In the genomic region with DNA sequence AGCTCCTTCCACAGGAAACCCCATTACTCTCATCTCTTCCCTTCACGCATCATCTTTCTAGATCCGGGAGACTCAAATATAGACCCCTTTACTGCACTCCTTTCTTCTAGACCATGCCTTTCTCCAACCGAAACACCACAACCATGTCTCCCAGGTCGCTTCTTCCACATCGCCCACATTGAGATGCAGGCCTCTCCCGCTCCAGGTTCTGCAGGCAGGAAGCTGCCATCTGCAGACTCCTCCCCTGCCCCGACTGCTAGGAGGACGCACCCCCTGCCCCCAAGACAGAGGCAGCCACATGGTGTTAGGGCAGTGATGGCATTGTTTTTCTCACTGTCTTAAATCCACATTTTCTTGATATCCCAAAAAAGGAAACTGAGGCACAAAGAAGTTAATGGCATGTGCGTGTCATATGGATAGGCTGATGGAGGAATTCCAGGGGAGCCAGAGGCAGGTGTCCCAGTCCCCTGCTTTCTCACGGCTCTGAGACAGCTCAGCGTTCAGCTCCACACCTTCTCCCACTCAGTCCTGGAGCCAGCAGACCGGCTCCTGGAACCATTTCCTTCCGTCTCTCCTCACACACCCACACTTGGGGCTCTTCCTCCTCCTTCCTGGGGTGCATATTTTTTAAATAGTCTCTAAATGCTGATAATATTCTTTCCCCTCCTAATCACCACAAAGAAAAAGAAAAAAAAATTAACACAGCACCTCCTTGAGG, we compare ENCODE assay signal across 21 cellular contexts.
A peak's percentile ranks its signal among the peaks of the same experiment; 100 is the strongest.
DNase-seq lines count a peak whose midpoint lies in the region; ATAC-seq and TF ChIP-seq lines count a peak whose summit lies in the region.
"Had no signal": no experiment of that assay in that cellular context is flagged by ENCODE, and none has a peak within 500 bp of the region (broad histone marks: within the 10 kb centered on the region; RNA-seq: fewer than 3 reads in every experiment).

No MANE protein-coding gene starts in this region.

- DNase-seq in GM23338 (ENCODE audit: low spot score) (no peak), nephron progenitor cell (no peak), superior temporal gyrus (ENCODE audit: extremely low spot score) (peak; percentile 24), chondrocyte (ENCODE audit: low spot score) (no peak), foreskin fibroblast (no peak), NCI-H2196 (lab: John Stamatoyannopoulos, UW; ENCODE audit: unreplicated experiment) (no peak)
- DNase-seq: 8988T; ACHN; AML-193; Caco-2; CD4-positive, CD25-positive, alpha-beta regulatory T cell; CD8-positive, alpha-beta T cell; DMS153; DND-41; GM23248; H9 had no signal

- no peaks in the 10 kb centered on the region for H4K20me1 ChIP-seq in BLaER1
- H4K20me1 ChIP-seq in GM23338 (replicated peaks; ENCODE audit: insufficient read depth): no peaks in the 10 kb centered on the region

- peaks cover 11% of the 10 kb centered on the region for H3K9me3 ChIP-seq in BLaER1
- H3K9me3 ChIP-seq: A549, BE2C, Caco-2 had no signal

- H3K4me3 ChIP-seq in BLaER1 (no peak overlapping the region), GM23338 (no peak overlapping the region), foreskin fibroblast (ENCODE audit: low read depth in 1 of 2, low read length in 2 of 2) (no peak overlapping the region)
- H3K4me3 ChIP-seq: A549, GM23248 had no signal

- no peak overlapping the region for H3K9ac ChIP-seq in BLaER1
- H3K9ac ChIP-seq: GM23248 had no signal

- peaks cover 4% of the 10 kb centered on the region for H3K27me3 Mint-ChIP-seq in GM23338 (ENCODE audit: insufficient read depth, low read depth, poor library complexity)
- H3K27me3 Mint-ChIP-seq in nephron progenitor cell (ENCODE audit: low read depth, poor library complexity): peaks cover 7% of the 10 kb centered on the region
- peaks cover 2% of the 10 kb centered on the region for H3K27me3 Mint-ChIP-seq in chondrocyte (ENCODE audit: low read depth)

- H3K27ac Mint-ChIP-seq in GM23338 (peak overlapping the region; percentile 46; the same call in 1 of the 2 replicates), nephron progenitor cell (peak overlapping the region; percentile 90), chondrocyte (ENCODE audit: unreplicated experiment) (no peak overlapping the region)
- H3K27ac Mint-ChIP-seq: CD8-positive, alpha-beta T cell; H9 had no signal

- H3K36me3 Mint-ChIP-seq in GM23338 (ENCODE audit: low read depth) (peaks cover 9% of the 10 kb centered on the region; the same call in 2 of the 3 replicates), nephron progenitor cell (ENCODE audit: low read depth) (peaks cover 6% of the 10 kb centered on the region), chondrocyte (ENCODE audit: low read depth) (no peaks in the 10 kb centered on the region)
- H3K36me3 Mint-ChIP-seq: CD4-positive, CD25-positive, alpha-beta regulatory T cell; CD8-positive, alpha-beta T cell had no signal

- no peak overlapping the region for H2AFZ ChIP-seq in GM23338
- H2AFZ ChIP-seq: GM23248 had no signal

- no peaks in the 10 kb centered on the region for H3F3A ChIP-seq in GM23338 (replicated peaks; ENCODE audit: low read depth)

- H3K27ac ChIP-seq in BLaER1: no peak overlapping the region
- no peak overlapping the region for H3K27ac ChIP-seq in GM23338 (ENCODE audit: low read depth)
- H3K27ac ChIP-seq: A549, C4-2B, GM23248 had no signal

- H3K27me3 ChIP-seq in BLaER1: no peaks in the 10 kb centered on the region
- H3K27me3 ChIP-seq in GM23338 (ENCODE audit: insufficient read depth): no peaks in the 10 kb centered on the region
- H3K27me3 ChIP-seq: BE2C had no signal

- H3K4me2 ChIP-seq in BLaER1 (peak overlapping the region; percentile 39), GM23338 (no peak overlapping the region)
- H3K4me2 ChIP-seq: A549 had no signal

- no peak overlapping the region for H3K4me3 Mint-ChIP-seq in GM23338
- no peak overlapping the region for H3K4me3 Mint-ChIP-seq in nephron progenitor cell
- no peak overlapping the region for H3K4me3 Mint-ChIP-seq in chondrocyte (ENCODE audit: unreplicated experiment)
- H3K4me3 Mint-ChIP-seq: CD4-positive, CD25-positive, alpha-beta regulatory T cell; CD8-positive, alpha-beta T cell; H9 had no signal

- H3K36me3 ChIP-seq in BLaER1: no peaks in the 10 kb centered on the region
- H3K36me3 ChIP-seq in GM23338 (ENCODE audit: insufficient read depth): no peaks in the 10 kb centered on the region
- H3K36me3 ChIP-seq: BE2C had no signal

- H3K4me1 ChIP-seq in BLaER1 (peaks cover 14% of the 10 kb centered on the region), GM23338 (ENCODE audit: insufficient read depth) (no peaks in the 10 kb centered on the region)
- H3K4me1 ChIP-seq: A549, Caco-2 had no signal

- no peaks in the 10 kb centered on the region for H3K9me2 ChIP-seq in GM23338 (ENCODE audit: insufficient read depth)

- no peak for ATAC-seq in GM23338
- ATAC-seq: A549; CD8-positive, alpha-beta T cell; HCT116 had no signal

- no peaks in the 10 kb centered on the region for H3K79me2 ChIP-seq in GM23338 (replicated peaks; ENCODE audit: insufficient read depth)

- peaks cover 4% of the 10 kb centered on the region; the same call in 2 of the 3 replicates for H3K4me1 Mint-ChIP-seq in GM23338
- peaks cover 76% of the 10 kb centered on the region for H3K4me1 Mint-ChIP-seq in nephron progenitor cell
- no peaks in the 10 kb centered on the region for H3K4me1 Mint-ChIP-seq in chondrocyte (ENCODE audit: low read depth)
- H3K4me1 Mint-ChIP-seq: CD4-positive, CD25-positive, alpha-beta regulatory T cell had no signal

- TF ChIP-seq CTCF in GM23338 (conservative IDR thresholded peaks at IDR 0.05; ENCODE audit: low read depth in 2 of 2) (no peak), nephron progenitor cell (IDR thresholded peaks at IDR 0.05) (no peak), chondrocyte (IDR thresholded peaks at IDR 0.05) (no peak), foreskin fibroblast (IDR thresholded peaks at IDR 0.05; ENCODE audit: low read depth, low read length) (no peak)

- H3K9me3 Mint-ChIP-seq in GM23338 (peaks cover 26% of the 10 kb centered on the region), nephron progenitor cell (peaks cover 20% of the 10 kb centered on the region), chondrocyte (ENCODE audit: low read depth) (peaks cover 3% of the 10 kb centered on the region)

TF ChIP-seq in GM23338, 12 proteins besides CTCF, POLR2A, EP300 and RAD21 (continues in another document):
- no peak for TF ChIP-seq STAT1 (IDR thresholded peaks at IDR 0.05; ENCODE audit: unreplicated experiment)
- TF ChIP-seq EZH2phosphoT487 (IDR thresholded peaks at IDR 0.05; ENCODE audit: unreplicated experiment): no peak
- TF ChIP-seq, protein P1, sequence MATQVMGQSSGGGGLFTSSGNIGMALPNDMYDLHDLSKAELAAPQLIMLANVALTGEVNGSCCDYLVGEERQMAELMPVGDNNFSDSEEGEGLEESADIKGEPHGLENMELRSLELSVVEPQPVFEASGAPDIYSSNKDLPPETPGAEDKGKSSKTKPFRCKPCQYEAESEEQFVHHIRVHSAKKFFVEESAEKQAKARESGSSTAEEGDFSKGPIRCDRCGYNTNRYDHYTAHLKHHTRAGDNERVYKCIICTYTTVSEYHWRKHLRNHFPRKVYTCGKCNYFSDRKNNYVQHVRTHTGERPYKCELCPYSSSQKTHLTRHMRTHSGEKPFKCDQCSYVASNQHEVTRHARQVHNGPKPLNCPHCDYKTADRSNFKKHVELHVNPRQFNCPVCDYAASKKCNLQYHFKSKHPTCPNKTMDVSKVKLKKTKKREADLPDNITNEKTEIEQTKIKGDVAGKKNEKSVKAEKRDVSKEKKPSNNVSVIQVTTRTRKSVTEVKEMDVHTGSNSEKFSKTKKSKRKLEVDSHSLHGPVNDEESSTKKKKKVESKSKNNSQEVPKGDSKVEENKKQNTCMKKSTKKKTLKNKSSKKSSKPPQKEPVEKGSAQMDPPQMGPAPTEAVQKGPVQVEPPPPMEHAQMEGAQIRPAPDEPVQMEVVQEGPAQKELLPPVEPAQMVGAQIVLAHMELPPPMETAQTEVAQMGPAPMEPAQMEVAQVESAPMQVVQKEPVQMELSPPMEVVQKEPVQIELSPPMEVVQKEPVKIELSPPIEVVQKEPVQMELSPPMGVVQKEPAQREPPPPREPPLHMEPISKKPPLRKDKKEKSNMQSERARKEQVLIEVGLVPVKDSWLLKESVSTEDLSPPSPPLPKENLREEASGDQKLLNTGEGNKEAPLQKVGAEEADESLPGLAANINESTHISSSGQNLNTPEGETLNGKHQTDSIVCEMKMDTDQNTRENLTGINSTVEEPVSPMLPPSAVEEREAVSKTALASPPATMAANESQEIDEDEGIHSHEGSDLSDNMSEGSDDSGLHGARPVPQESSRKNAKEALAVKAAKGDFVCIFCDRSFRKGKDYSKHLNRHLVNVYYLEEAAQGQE (IDR thresholded peaks at IDR 0.05; ENCODE audit: unreplicated experiment): no peak
- no peak for TF ChIP-seq JUNB (IDR thresholded peaks at IDR 0.05; ENCODE audit: unreplicated experiment)
- TF ChIP-seq, protein P2, sequence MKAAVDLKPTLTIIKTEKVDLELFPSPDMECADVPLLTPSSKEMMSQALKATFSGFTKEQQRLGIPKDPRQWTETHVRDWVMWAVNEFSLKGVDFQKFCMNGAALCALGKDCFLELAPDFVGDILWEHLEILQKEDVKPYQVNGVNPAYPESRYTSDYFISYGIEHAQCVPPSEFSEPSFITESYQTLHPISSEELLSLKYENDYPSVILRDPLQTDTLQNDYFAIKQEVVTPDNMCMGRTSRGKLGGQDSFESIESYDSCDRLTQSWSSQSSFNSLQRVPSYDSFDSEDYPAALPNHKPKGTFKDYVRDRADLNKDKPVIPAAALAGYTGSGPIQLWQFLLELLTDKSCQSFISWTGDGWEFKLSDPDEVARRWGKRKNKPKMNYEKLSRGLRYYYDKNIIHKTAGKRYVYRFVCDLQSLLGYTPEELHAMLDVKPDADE (IDR thresholded peaks at IDR 0.05): no peak
- TF ChIP-seq EZH2 (IDR thresholded peaks at IDR 0.05; ENCODE audit: low read depth, unreplicated experiment): no peak
- no peak for TF ChIP-seq CREB1 (CRISPR knock-in tag; IDR thresholded peaks at IDR 0.05; ENCODE audit: low read depth)
